Comparison of ENCODE assay signal across 15 cellular contexts in the genomic region with DNA sequence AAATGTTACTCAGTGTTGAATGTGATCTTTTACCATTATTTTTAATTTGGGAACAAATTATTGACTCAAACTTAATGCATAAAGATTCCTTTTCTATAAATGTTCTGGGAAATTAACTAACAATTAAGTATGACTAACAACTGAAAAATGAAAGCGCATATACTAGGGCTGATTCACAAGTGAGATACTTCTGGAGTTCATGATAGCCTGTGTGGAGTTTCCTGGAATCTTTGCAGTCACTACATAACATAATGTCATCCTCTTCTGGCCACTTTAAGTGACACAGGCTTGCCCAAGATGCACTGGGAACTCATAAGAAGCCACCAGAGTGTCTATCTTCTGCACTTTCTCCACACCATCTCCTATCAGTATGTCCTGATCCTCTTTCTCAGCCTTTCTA.
DNase-seq lines count a peak whose midpoint lies in the region; ATAC-seq lines count a peak whose summit lies in the region.
"Had no signal": no experiment of that assay in that cellular context is flagged by ENCODE, and none has a peak within 500 bp of the region (broad histone marks: within the 10 kb centered on the region; RNA-seq: fewer than 3 reads in every experiment).

No MANE protein-coding gene starts in this region.

- H2AFZ ChIP-seq in ACC112 (ENCODE audit: low read length, unreplicated experiment), result no peak overlapping the region

- peaks cover 14% of the 10 kb centered on the region for H3K4me1 ChIP-seq in ACC112 (ENCODE audit: control insufficient read depth, insufficient read depth, low read length, unreplicated experiment)
- H3K4me1 ChIP-seq: left ventricle myocardium inferior had no signal

- H3K27me3 ChIP-seq in ACC112 (ENCODE audit: insufficient read depth, low read length), result no peaks in the 10 kb centered on the region
- H3K27me3 ChIP-seq: neutrophil had no signal

- H3K79me2 ChIP-seq in ACC112 (ENCODE audit: control insufficient read depth, insufficient read depth, low read length, unreplicated experiment), result no peaks in the 10 kb centered on the region

- peak overlapping the region; percentile 21; the same call in 1 of the 2 replicates for H3K27ac ChIP-seq in ACC112 (ENCODE audit: low read depth, low read length)
- H3K27ac ChIP-seq: left ventricle myocardium inferior, neutrophil had no signal

- no peak for ATAC-seq in GM19351 (IDR thresholded peaks at IDR 0.05; ENCODE audit: unreplicated experiment)

- H3K36me3 ChIP-seq in ACC112 (ENCODE audit: insufficient read depth, low read length), result no peaks in the 10 kb centered on the region
- H3K36me3 ChIP-seq: left ventricle myocardium inferior, neutrophil had no signal

- H3K4me3 ChIP-seq in ACC112 (ENCODE audit: low read depth, low read length), result no peak overlapping the region
- H3K4me3 ChIP-seq: left ventricle myocardium inferior had no signal

- DNase-seq in HPDE6-E6E7 (ENCODE audit: extremely low spot score), result peak; percentile 40
- DNase-seq in astrocyte of the hippocampus (ENCODE audit: low read depth, low spot score), result peak; percentile 66
- peak; percentile 75 for DNase-seq in hepatic stellate cell (ENCODE audit: low spot score)
- DNase-seq in CD1c-positive myeloid dendritic cell (ENCODE audit: extremely low spot score), result no peak
- no peak for DNase-seq in NCI-H1417 (lab: John Stamatoyannopoulos, UW)
- DNase-seq in NCI-H82 treated with DMSO at 0.1 percent for 48 hours (lab: John Stamatoyannopoulos, UW; ENCODE audit: unreplicated experiment), result no peak
- DNase-seq: cortex of kidney, left ventricle myocardium inferior, NCI-H1436, NCI-H524 treated with DMSO at 0.1 percent for 48 hours, RPMI8226, T1000 had no signal

Comparison
In these comparisons a context has a peak if more than half of its experiments do, and no peak if none do; other contexts are left out.
1. DNase-seq: peak in HPDE6-E6E7 (single experiment), astrocyte of the hippocampus (single experiment) and hepatic stellate cell (single experiment); none in CD1c-positive myeloid dendritic cell (single experiment), NCI-H1417 (0 of 3) and NCI-H82 treated with DMSO at 0.1 percent for 48 hours (single experiment).